ENCODE assay signal across 1 cellular context in the genomic region with DNA sequence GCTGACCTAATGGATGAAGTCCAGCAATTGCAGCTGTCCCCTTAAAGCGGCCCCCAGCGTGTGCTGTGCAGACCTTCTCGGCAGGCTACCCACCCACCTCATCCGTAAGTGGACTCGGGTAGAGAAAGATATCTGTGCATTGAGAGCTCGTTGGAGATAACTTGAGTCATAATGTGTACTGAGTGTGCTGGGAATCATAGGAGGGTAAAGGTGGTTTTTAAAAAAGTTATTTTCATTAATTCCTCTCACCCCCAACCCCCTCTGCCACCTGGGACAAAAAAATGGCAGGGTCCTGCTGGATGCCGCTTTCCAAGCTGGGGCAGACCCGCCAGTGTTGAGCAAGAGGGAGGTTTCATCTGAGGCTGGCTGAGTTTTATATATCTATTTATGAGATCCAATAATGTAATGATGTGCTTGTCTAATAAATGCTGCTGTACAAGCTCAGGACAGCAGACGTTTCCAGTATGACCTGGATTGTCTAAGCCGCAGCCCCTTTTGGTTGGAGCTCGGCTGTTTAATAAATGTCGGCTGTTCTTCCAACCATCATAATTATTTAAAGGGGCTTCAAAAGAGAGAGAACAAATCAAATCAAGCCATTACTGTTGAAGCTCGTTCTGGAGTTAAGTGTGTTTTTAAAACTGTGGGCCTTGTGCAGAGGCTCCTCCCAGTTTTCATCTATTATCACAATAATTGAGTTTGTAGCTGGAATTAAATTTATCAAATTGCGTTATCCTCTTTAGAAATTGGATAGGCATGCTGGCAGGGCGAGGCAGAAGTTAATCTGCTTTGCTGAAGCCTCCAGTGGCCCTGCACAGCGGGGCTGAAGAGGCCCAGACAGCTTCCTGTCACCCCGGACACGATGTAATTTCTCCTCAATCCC.
TF ChIP-seq lines count a peak whose summit lies in the region.

No MANE protein-coding gene starts in this region.

TF ChIP-seq in K562, 482 proteins besides CTCF, POLR2A, EP300 and RAD21 (continued from another document):
- TF ChIP-seq, protein P1, sequence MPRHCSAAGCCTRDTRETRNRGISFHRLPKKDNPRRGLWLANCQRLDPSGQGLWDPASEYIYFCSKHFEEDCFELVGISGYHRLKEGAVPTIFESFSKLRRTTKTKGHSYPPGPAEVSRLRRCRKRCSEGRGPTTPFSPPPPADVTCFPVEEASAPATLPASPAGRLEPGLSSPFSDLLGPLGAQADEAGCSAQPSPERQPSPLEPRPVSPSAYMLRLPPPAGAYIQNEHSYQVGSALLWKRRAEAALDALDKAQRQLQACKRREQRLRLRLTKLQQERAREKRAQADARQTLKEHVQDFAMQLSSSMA (CRISPR knock-in tag; IDR thresholded peaks at IDR 0.05), result no peak
- no peak for TF ChIP-seq SUPT5H (IDR thresholded peaks at IDR 0.05)
- TF ChIP-seq, protein P2, sequence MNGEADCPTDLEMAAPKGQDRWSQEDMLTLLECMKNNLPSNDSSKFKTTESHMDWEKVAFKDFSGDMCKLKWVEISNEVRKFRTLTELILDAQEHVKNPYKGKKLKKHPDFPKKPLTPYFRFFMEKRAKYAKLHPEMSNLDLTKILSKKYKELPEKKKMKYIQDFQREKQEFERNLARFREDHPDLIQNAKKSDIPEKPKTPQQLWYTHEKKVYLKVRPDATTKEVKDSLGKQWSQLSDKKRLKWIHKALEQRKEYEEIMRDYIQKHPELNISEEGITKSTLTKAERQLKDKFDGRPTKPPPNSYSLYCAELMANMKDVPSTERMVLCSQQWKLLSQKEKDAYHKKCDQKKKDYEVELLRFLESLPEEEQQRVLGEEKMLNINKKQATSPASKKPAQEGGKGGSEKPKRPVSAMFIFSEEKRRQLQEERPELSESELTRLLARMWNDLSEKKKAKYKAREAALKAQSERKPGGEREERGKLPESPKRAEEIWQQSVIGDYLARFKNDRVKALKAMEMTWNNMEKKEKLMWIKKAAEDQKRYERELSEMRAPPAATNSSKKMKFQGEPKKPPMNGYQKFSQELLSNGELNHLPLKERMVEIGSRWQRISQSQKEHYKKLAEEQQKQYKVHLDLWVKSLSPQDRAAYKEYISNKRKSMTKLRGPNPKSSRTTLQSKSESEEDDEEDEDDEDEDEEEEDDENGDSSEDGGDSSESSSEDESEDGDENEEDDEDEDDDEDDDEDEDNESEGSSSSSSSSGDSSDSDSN (IDR thresholded peaks at IDR 0.05; ENCODE audit: borderline replicate concordance in 1 of 2, low read depth in 2 of 2, low read length in 2 of 2), result no peak
- TF ChIP-seq, protein P3, sequence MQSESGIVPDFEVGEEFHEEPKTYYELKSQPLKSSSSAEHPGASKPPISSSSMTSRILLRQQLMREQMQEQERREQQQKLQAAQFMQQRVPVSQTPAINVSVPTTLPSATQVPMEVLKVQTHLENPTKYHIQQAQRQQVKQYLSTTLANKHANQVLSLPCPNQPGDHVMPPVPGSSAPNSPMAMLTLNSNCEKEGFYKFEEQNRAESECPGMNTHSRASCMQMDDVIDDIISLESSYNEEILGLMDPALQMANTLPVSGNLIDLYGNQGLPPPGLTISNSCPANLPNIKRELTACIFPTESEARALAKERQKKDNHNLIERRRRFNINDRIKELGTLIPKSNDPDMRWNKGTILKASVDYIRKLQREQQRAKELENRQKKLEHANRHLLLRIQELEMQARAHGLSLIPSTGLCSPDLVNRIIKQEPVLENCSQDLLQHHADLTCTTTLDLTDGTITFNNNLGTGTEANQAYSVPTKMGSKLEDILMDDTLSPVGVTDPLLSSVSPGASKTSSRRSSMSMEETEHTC (IDR thresholded peaks at IDR 0.05), result no peak
- no peak for TF ChIP-seq RB1 (IDR thresholded peaks at IDR 0.05; ENCODE audit: low read depth)
- no peak for TF ChIP-seq MCM3 (IDR thresholded peaks at IDR 0.05)
